In genomic region chr7:50757703-50758390, GRCh38 we compare ENCODE assay signal across 1 cellular context.
TF ChIP-seq lines count a peak whose summit lies in the region.

No MANE protein-coding gene starts in this region.

TF ChIP-seq in HepG2, 621 proteins besides CTCF, POLR2A, EP300 and RAD21 (continued from another document and continues in another):
- no peak for TF ChIP-seq ZNF569 (CRISPR knock-in tag; IDR thresholded peaks at IDR 0.05; ENCODE audit: borderline replicate concordance)
- no peak for TF ChIP-seq ZNF713 (CRISPR knock-in tag; IDR thresholded peaks at IDR 0.05)
- no peak for TF ChIP-seq ZBTB38 (CRISPR knock-in tag; IDR thresholded peaks at IDR 0.05)
- no peak for TF ChIP-seq ZNF781 (CRISPR knock-in tag; IDR thresholded peaks at IDR 0.05; ENCODE audit: borderline replicate concordance, not compliant biosample characterization)
- TF ChIP-seq ZNF639 (CRISPR knock-in tag; conservative IDR thresholded peaks at IDR 0.05): no peak
- TF ChIP-seq ZSCAN5A (CRISPR knock-in tag; IDR thresholded peaks at IDR 0.05; ENCODE audit: borderline replicate concordance): no peak
- no peak; the same call in 1 of the 2 replicates for TF ChIP-seq RCOR2 (CRISPR knock-in tag; IDR thresholded peaks at IDR 0.05)
- TF ChIP-seq NFIC (IDR thresholded peaks at IDR 0.05; ENCODE audit: low read length): peak; percentile 41; the same call in 1 of the 2 replicates
- no peak for TF ChIP-seq CHD2 (IDR thresholded peaks at IDR 0.05; ENCODE audit: low read depth, low read length)
- peak; percentile 84 for TF ChIP-seq ZBTB7B (CRISPR knock-in tag; IDR thresholded peaks at IDR 0.05)
- TF ChIP-seq ESRRA (CRISPR knock-in tag; IDR thresholded peaks at IDR 0.05; ENCODE audit: low read depth): no peak
- TF ChIP-seq TEF (CRISPR knock-in tag; IDR thresholded peaks at IDR 0.05): no peak
- TF ChIP-seq REST (IDR thresholded peaks at IDR 0.05; ENCODE audit: borderline replicate concordance in 1 of 2, low read depth in 1 of 2, low read length in 2 of 2): no peak
- TF ChIP-seq ARID5B (CRISPR knock-in tag; IDR thresholded peaks at IDR 0.05): peak; percentile 65
- TF ChIP-seq CBX1 (IDR thresholded peaks at IDR 0.05; ENCODE audit: low read depth): no peak
- TF ChIP-seq PLRG1 (conservative IDR thresholded peaks at IDR 0.05): no peak
- no peak for TF ChIP-seq MLX (CRISPR knock-in tag; IDR thresholded peaks at IDR 0.05)
- TF ChIP-seq ZNF598 (CRISPR knock-in tag; IDR thresholded peaks at IDR 0.05; ENCODE audit: borderline replicate concordance): no peak
- TF ChIP-seq HDAC6 (IDR thresholded peaks at IDR 0.05; ENCODE audit: low read depth, low read length): no peak
- TF ChIP-seq EEA1 (CRISPR knock-in tag; IDR thresholded peaks at IDR 0.05; ENCODE audit: borderline replicate concordance): no peak
- no peak for TF ChIP-seq GATA4 (IDR thresholded peaks at IDR 0.05; ENCODE audit: borderline replicate concordance, low read depth)
- TF ChIP-seq ZHX2 (IDR thresholded peaks at IDR 0.05; ENCODE audit: low read depth): no peak
- TF ChIP-seq ZHX2 (CRISPR knock-in tag; IDR thresholded peaks at IDR 0.05; ENCODE audit: borderline replicate concordance): no peak
- TF ChIP-seq TMF1 (CRISPR knock-in tag; IDR thresholded peaks at IDR 0.05; ENCODE audit: low read depth): no peak
- TF ChIP-seq HOXA5 (CRISPR knock-in tag; IDR thresholded peaks at IDR 0.05): no peak
- no peak for TF ChIP-seq ZNF225 (CRISPR knock-in tag; IDR thresholded peaks at IDR 0.05)
- TF ChIP-seq RFXANK (CRISPR knock-in tag; IDR thresholded peaks at IDR 0.05): no peak
- no peak for TF ChIP-seq ETS1 (CRISPR knock-in tag; IDR thresholded peaks at IDR 0.05)
- peak; percentile 31 to 47; a peak in 3 of 4 replicates for TF ChIP-seq MAFK (conservative IDR thresholded peaks at IDR 0.05 in 1 of 2, IDR thresholded peaks at IDR 0.05 in 1 of 2; ENCODE audit: low read length in 2 of 2)
- TF ChIP-seq GPN1 (CRISPR knock-in tag; IDR thresholded peaks at IDR 0.05; ENCODE audit: borderline replicate concordance): no peak
- no peak for TF ChIP-seq SP140L (CRISPR knock-in tag; IDR thresholded peaks at IDR 0.05; ENCODE audit: borderline replicate concordance)
- TF ChIP-seq ZNF839 (CRISPR knock-in tag; IDR thresholded peaks at IDR 0.05; ENCODE audit: borderline replicate concordance): no peak
- TF ChIP-seq TAF15 (IDR thresholded peaks at IDR 0.05; ENCODE audit: low read depth, low read length, poor library complexity, severe bottlenecking): no peak
- TF ChIP-seq SP2 (CRISPR knock-in tag; IDR thresholded peaks at IDR 0.05): no peak
- no peak for TF ChIP-seq ZNF761 (CRISPR knock-in tag; conservative IDR thresholded peaks at IDR 0.05)
- no peak for TF ChIP-seq POLR2AphosphoS5 (IDR thresholded peaks at IDR 0.05; ENCODE audit: low read depth, low read length)
- TF ChIP-seq ZNF776 (CRISPR knock-in tag; IDR thresholded peaks at IDR 0.05): no peak
- TF ChIP-seq ZNF878 (CRISPR knock-in tag; IDR thresholded peaks at IDR 0.05): no peak
- no peak for TF ChIP-seq IRX3 (CRISPR knock-in tag; IDR thresholded peaks at IDR 0.05; ENCODE audit: borderline replicate concordance, low read depth)
- no peak for TF ChIP-seq ZNF329 (CRISPR knock-in tag; IDR thresholded peaks at IDR 0.05; ENCODE audit: low read depth)
- TF ChIP-seq RBM39 (IDR thresholded peaks at IDR 0.05; ENCODE audit: low read depth, low read length, poor library complexity, severe bottlenecking): no peak
- TF ChIP-seq ZC3H4 (CRISPR knock-in tag; IDR thresholded peaks at IDR 0.05; ENCODE audit: borderline replicate concordance): no peak
- no peak for TF ChIP-seq ATF3 (CRISPR knock-in tag; IDR thresholded peaks at IDR 0.05)
- no peak for TF ChIP-seq NR2F2 (IDR thresholded peaks at IDR 0.05; ENCODE audit: borderline replicate concordance, low read depth)
